Comparison of ENCODE assay signal across 9 cellular contexts in genomic region chr5:50958852-50959457, GRCh38.
DNase-seq lines count a peak whose midpoint lies in the region; ATAC-seq and TF ChIP-seq lines count a peak whose summit lies in the region.
"Had no signal": no experiment of that assay in that cellular context is flagged by ENCODE, and none has a peak within 500 bp of the region (broad histone marks: within the 10 kb centered on the region; RNA-seq: fewer than 3 reads in every experiment).

No MANE protein-coding gene starts in this region.

- H3K27me3 ChIP-seq in neural cell (ENCODE audit: insufficient read depth, low read depth, low read length), result no peaks in the 10 kb centered on the region

- H3K36me3 ChIP-seq in HEK293 (ENCODE audit: control insufficient read depth in 2 of 2, insufficient read depth in 1 of 2, low read length in 2 of 2), result no peaks in the 10 kb centered on the region
- no peaks in the 10 kb centered on the region for H3K36me3 ChIP-seq in neural cell (ENCODE audit: insufficient read depth, low read length)
- H3K36me3 ChIP-seq: BLaER1 treated with 17β-estradiol and CSF1 and Interleukin-3, amounts not matched to agents 10 nM and 100 nM had no signal

- H3K4me3 ChIP-seq in HEK293 (ENCODE audit: low read depth, low read length) (no peak overlapping the region), neural cell (ENCODE audit: low read length) (no peak overlapping the region)
- H3K4me3 ChIP-seq: BLaER1 treated with 17β-estradiol and CSF1 and Interleukin-3, amounts not matched to agents 10 nM and 100 nM had no signal

- DNase-seq in NCI-H1105 treated with DMSO at 0.1 percent for 48 hours (lab: John Stamatoyannopoulos, UW) (peak; percentile 51), NCI-H1105 (lab: John Stamatoyannopoulos, UW) (no peak), NCI-H748 (lab: John Stamatoyannopoulos, UW; ENCODE audit: unreplicated experiment) (peak; percentile 84), dermis blood vessel endothelial cell (peak; percentile 63)
- no peak for DNase-seq in stimulated activated naive CD8-positive, alpha-beta T cell treated with anti-CD3 and anti-CD28 coated beads, Interleukin-15, Interleukin-2, amounts not matched to agents 100 U/mL and 50 U/mL, for 24 hours
- no peak for DNase-seq in activated CD8-positive, alpha-beta memory T cell treated with anti-CD3 and anti-CD28 coated beads, Interleukin-2, amount 50 U/mL, for 48 hours

- ATAC-seq in stimulated activated naive CD8-positive, alpha-beta T cell treated with anti-CD3 and anti-CD28 coated beads, Interleukin-15, Interleukin-2, amounts not matched to agents 100 U/mL and 50 U/mL, for 24 hours, result no peak

- peaks cover 2% of the 10 kb centered on the region; the same call in 1 of the 2 replicates for H3K4me1 ChIP-seq in HEK293 (ENCODE audit: control insufficient read depth, insufficient read depth, low read length)

- TF ChIP-seq CTCF in HEK293 (tag by site-specific recombination; IDR thresholded peaks at IDR 0.05), result no peak
- TF ChIP-seq CTCF in neural cell (IDR thresholded peaks at IDR 0.05; ENCODE audit: poor library complexity, severe bottlenecking), result peak; percentile 86

- no peaks in the 10 kb centered on the region for H3K79me2 ChIP-seq in neural cell (replicated peaks; ENCODE audit: insufficient read depth, low read length)

- no peaks in the 10 kb centered on the region for H3K9me2 ChIP-seq in neural cell (ENCODE audit: insufficient read depth, low read length)

- no peak overlapping the region for H3K27ac ChIP-seq in HEK293 (ENCODE audit: extremely low read depth, low read depth, low read length)
- H3K27ac ChIP-seq in neural cell (ENCODE audit: low read length), result no peak overlapping the region
- H3K27ac ChIP-seq: BLaER1 treated with 17β-estradiol and CSF1 and Interleukin-3, amounts not matched to agents 10 nM and 100 nM had no signal

- POLR2A ChIA-PET in HEK293 (lab: Yijun Ruan, JAX), result no interaction called here

- H3K4me2 ChIP-seq in neural cell (ENCODE audit: low read length), result no peak overlapping the region
- H3K4me2 ChIP-seq: BLaER1 treated with 17β-estradiol and CSF1 and Interleukin-3, amounts not matched to agents 10 nM and 100 nM had no signal

- H4K20me1 ChIP-seq in neural cell (ENCODE audit: insufficient read depth), result no peaks in the 10 kb centered on the region

- TF ChIP-seq RAD21 in neural cell (conservative IDR thresholded peaks at IDR 0.05), result peak; percentile 85

- no peaks in the 10 kb centered on the region for H3F3A ChIP-seq in neural cell (ENCODE audit: insufficient read depth, low read length, poor library complexity, severe bottlenecking)

- H2AFZ ChIP-seq in neural cell (ENCODE audit: low read depth, low read length), result peak overlapping the region; percentile 3

- CTCF ChIA-PET in HEK293 (lab: Yijun Ruan, JAX), result interaction anchor here (0.6 to 2.8 kb wide), 16 partner anchors 11 to 1727 kb away, joined by 3 to 16 read pairs (median 3); no protein-coding TSS in a partner anchor

- no peak overlapping the region for H3K9ac ChIP-seq in neural cell (ENCODE audit: low read length)
- H3K9ac ChIP-seq: BLaER1 treated with 17β-estradiol and CSF1 and Interleukin-3, amounts not matched to agents 10 nM and 100 nM had no signal

- TF ChIP-seq EP300 in neural cell (conservative IDR thresholded peaks at IDR 0.05; ENCODE audit: poor library complexity, severe bottlenecking), result peak; percentile 20

- H3K9me3 ChIP-seq in HEK293 (ENCODE audit: control insufficient read depth, insufficient read depth, low read depth, low read length) (no peaks in the 10 kb centered on the region), neural cell (ENCODE audit: low read length) (no peaks in the 10 kb centered on the region)
- H3K9me3 ChIP-seq: BLaER1 treated with 17β-estradiol and CSF1 and Interleukin-3, amounts not matched to agents 10 nM and 100 nM had no signal

TF ChIP-seq in HEK293, 187 proteins besides CTCF, POLR2A, EP300 and RAD21:
- TF ChIP-seq ZNF660 (tag by site-specific recombination; IDR thresholded peaks at IDR 0.05) (peak; percentile 57), ZNF654 (tag by site-specific recombination; IDR thresholded peaks at IDR 0.05; ENCODE audit: low read depth) (peak; percentile 72), ZBTB21 (tag by site-specific recombination; IDR thresholded peaks at IDR 0.05) (no peak)

TF ChIP-seq in neural cell, 6 proteins besides CTCF, POLR2A, EP300 and RAD21:
- TF ChIP-seq MXI1 (conservative IDR thresholded peaks at IDR 0.05; ENCODE audit: poor library complexity, severe bottlenecking) (no peak), REST (IDR thresholded peaks at IDR 0.05; ENCODE audit: borderline replicate concordance) (no peak), EZH2 (IDR thresholded peaks at IDR 0.05; ENCODE audit: borderline replicate concordance, insufficient read depth, low read length, poor library complexity, severe bottlenecking) (no peak), POLR2AphosphoS5 (IDR thresholded peaks at IDR 0.05) (peak; percentile 33), TAF1 (IDR thresholded peaks at IDR 0.05; ENCODE audit: low read depth) (no peak), SMC3 (conservative IDR thresholded peaks at IDR 0.05; ENCODE audit: poor library complexity) (peak; percentile 87)

Comparison
In these comparisons a context has a peak if more than half of its experiments do, and no peak if none do; other contexts are left out.
1. DNase-seq: peak in NCI-H1105 treated with DMSO at 0.1 percent for 48 hours (single experiment), NCI-H748 (single experiment) and dermis blood vessel endothelial cell (single experiment); none in NCI-H1105 (single experiment), stimulated activated naive CD8-positive, alpha-beta T cell treated with anti-CD3 and anti-CD28 coated beads, Interleukin-15, Interleukin-2, amounts not matched to agents 100 U/mL and 50 U/mL, for 24 hours (single experiment) and activated CD8-positive, alpha-beta memory T cell treated with anti-CD3 and anti-CD28 coated beads, Interleukin-2, amount 50 U/mL, for 48 hours (single experiment).